Comparison of ENCODE assay signal across 14 cellular contexts in genomic region chr3:12991481-12991837, GRCh38.
DNase-seq lines count a peak whose midpoint lies in the region; ATAC-seq and TF ChIP-seq lines count a peak whose summit lies in the region.
"Had no signal": no experiment of that assay in that cellular context is flagged by ENCODE, and none has a peak within 500 bp of the region (broad histone marks: within the 10 kb centered on the region; RNA-seq: fewer than 3 reads in every experiment).

No MANE protein-coding gene starts in this region.

- H3K4me3 ChIP-seq in hepatocyte: no peak overlapping the region
- H3K4me3 ChIP-seq in psoas muscle: no peak overlapping the region
- H3K4me3 ChIP-seq in tibial artery: no peak overlapping the region
- H3K4me3 ChIP-seq in spleen: no peak overlapping the region
- H3K4me3 ChIP-seq: mucosa of descending colon had no signal

- H3K9me3 Mint-ChIP-seq in activated T-helper 1 cell treated with anti-CD3 and anti-CD28 coated beads, Interleukin-12 subunit alpha, Interleukin-12 subunit beta, Interleukin-2, Interleukin-4 antibody, amounts not matched to agents 30 ng/mL and 10 ng/mL and 1 ng/mL, durations not matched to agents 14 hours and 24 hours and 36 hours: no peaks in the 10 kb centered on the region
- H3K9me3 Mint-ChIP-seq: activated CD4-positive, alpha-beta T cell treated with anti-CD3 and anti-CD28 coated beads, Interleukin-2, amount 10 ng/mL, durations not matched to agents 24 days and 14 days; activated naive CD4-positive, alpha-beta T cell treated with anti-CD3 and anti-CD28 coated beads for 36 hours had no signal

- peak; percentile 59 for DNase-seq in G401 (ENCODE audit: low spot score)
- DNase-seq in activated T-helper 1 cell treated with anti-CD3 and anti-CD28 coated beads, Interleukin-12 subunit alpha, Interleukin-12 subunit beta, Interleukin-2, Interleukin-4 antibody, amounts not matched to agents 30 ng/mL and 10 ng/mL and 1 ng/mL, durations not matched to agents 14 hours and 24 hours and 36 hours (ENCODE audit: low spot score): no peak
- no peak for DNase-seq in hepatocyte (ENCODE audit: low spot score)
- DNase-seq in psoas muscle: no peak
- DNase-seq in tibial artery: no peak
- no peak for DNase-seq in spleen
- DNase-seq in mesenteric fat pad (ENCODE audit: low spot score): no peak
- DNase-seq: activated CD4-positive, alpha-beta T cell treated with anti-CD3 and anti-CD28 coated beads, Interleukin-2, amount 10 ng/mL, durations not matched to agents 24 days and 14 days; activated naive CD4-positive, alpha-beta T cell treated with anti-CD3 and anti-CD28 coated beads for 36 hours; dermis blood vessel endothelial cell; hippocampal formation; mucosa of descending colon; NCI-H1436 treated with DMSO at 0.1 percent for 48 hours; NCI-H345 had no signal

- intact Hi-C loops in activated T-helper 1 cell treated with anti-CD3 and anti-CD28 coated beads, Interleukin-12 subunit alpha, Interleukin-12 subunit beta, Interleukin-2, Interleukin-4 antibody, amounts not matched to agents 30 ng/mL and 10 ng/mL and 1 ng/mL, durations not matched to agents 14 hours and 24 hours and 36 hours (cut with micrococcal nuclease): no loop called here
- intact Hi-C loops in psoas muscle (cut with DNase I) (no loop called here), tibial artery (cut with DNase I; ENCODE audit: low total_unique reads) (loop anchor here (5.0 kb wide), 1 partner anchor 124 kb away; no protein-coding TSS in a partner anchor), spleen (cut with DNase I; ENCODE audit: low total_unique reads) (no loop called here)

- H3K27me3 ChIP-seq in hepatocyte: no peaks in the 10 kb centered on the region
- no peaks in the 10 kb centered on the region for H3K27me3 ChIP-seq in psoas muscle (ENCODE audit: insufficient read depth in 3 of 3, low read length in 2 of 3)
- no peaks in the 10 kb centered on the region for H3K27me3 ChIP-seq in tibial artery
- H3K27me3 ChIP-seq in spleen (replicated peaks in 1 of 7): no peaks in the 10 kb centered on the region

- peak overlapping the region; percentile 99 for H3K4me2 ChIP-seq in hepatocyte

- H3K36me3 ChIP-seq in hepatocyte (replicated peaks; ENCODE audit: insufficient read depth, low read depth) (no peaks in the 10 kb centered on the region), psoas muscle (ENCODE audit: insufficient read depth in 1 of 2, low read depth in 1 of 2) (no peaks in the 10 kb centered on the region), tibial artery (no peaks in the 10 kb centered on the region), spleen (peaks cover 0 to 28% (median 4%) of the 10 kb centered on the region in 6 donors)

- H4K20me1 ChIP-seq in hepatocyte (ENCODE audit: insufficient read depth, poor library complexity, severe bottlenecking): no peaks in the 10 kb centered on the region

- TF ChIP-seq CTCF in hepatocyte (IDR thresholded peaks at IDR 0.05; ENCODE audit: poor library complexity) (no peak), psoas muscle (IDR thresholded peaks at IDR 0.05) (no peak), tibial artery (IDR thresholded peaks at IDR 0.05) (no peak), spleen (IDR thresholded peaks at IDR 0.05 in 8 of 11, conservative IDR thresholded peaks at IDR 0.05 in 3 of 11) (no peak)

- H2AFZ ChIP-seq in hepatocyte: no peak overlapping the region

- peaks cover 12% of the 10 kb centered on the region for H3K36me3 Mint-ChIP-seq in activated T-helper 1 cell treated with anti-CD3 and anti-CD28 coated beads, Interleukin-12 subunit alpha, Interleukin-12 subunit beta, Interleukin-2, Interleukin-4 antibody, amounts not matched to agents 30 ng/mL and 10 ng/mL and 1 ng/mL, durations not matched to agents 14 hours and 24 hours and 36 hours (ENCODE audit: low read depth)

- H3K4me1 ChIP-seq in hepatocyte (ENCODE audit: insufficient read depth) (peaks cover 15% of the 10 kb centered on the region), psoas muscle (peaks cover 27% of the 10 kb centered on the region), tibial artery (peaks cover 0 to 28% (median 12%) of the 10 kb centered on the region in 4 donors), spleen (peaks cover 18 to 96% (median 75%) of the 10 kb centered on the region in 6 donors)

- H3K27me3 Mint-ChIP-seq in activated T-helper 1 cell treated with anti-CD3 and anti-CD28 coated beads, Interleukin-12 subunit alpha, Interleukin-12 subunit beta, Interleukin-2, Interleukin-4 antibody, amounts not matched to agents 30 ng/mL and 10 ng/mL and 1 ng/mL, durations not matched to agents 14 hours and 24 hours and 36 hours (ENCODE audit: insufficient read depth): peaks cover 2% of the 10 kb centered on the region
- H3K27me3 Mint-ChIP-seq: activated CD4-positive, alpha-beta T cell treated with anti-CD3 and anti-CD28 coated beads, Interleukin-2, amount 10 ng/mL, durations not matched to agents 24 days and 14 days had no signal

- ATAC-seq in psoas muscle: no peak
- ATAC-seq: mucosa of descending colon had no signal

- no peaks in the 10 kb centered on the region for H3K9me2 ChIP-seq in hepatocyte (replicated peaks; ENCODE audit: insufficient read depth)

- H3K9me3 ChIP-seq in hepatocyte (ENCODE audit: low read depth): no peaks in the 10 kb centered on the region
- no peaks in the 10 kb centered on the region for H3K9me3 ChIP-seq in psoas muscle
- H3K9me3 ChIP-seq in tibial artery: no peaks in the 10 kb centered on the region
- H3K9me3 ChIP-seq in spleen: no peaks in the 10 kb centered on the region
- H3K9me3 ChIP-seq: mucosa of descending colon had no signal

- TF ChIP-seq POLR2A in spleen (IDR thresholded peaks at IDR 0.05): no peak

- H3K27ac Mint-ChIP-seq in activated T-helper 1 cell treated with anti-CD3 and anti-CD28 coated beads, Interleukin-12 subunit alpha, Interleukin-12 subunit beta, Interleukin-2, Interleukin-4 antibody, amounts not matched to agents 30 ng/mL and 10 ng/mL and 1 ng/mL, durations not matched to agents 14 hours and 24 hours and 36 hours: no peak overlapping the region
- H3K27ac Mint-ChIP-seq: activated CD4-positive, alpha-beta T cell treated with anti-CD3 and anti-CD28 coated beads, Interleukin-2, amount 10 ng/mL, durations not matched to agents 24 days and 14 days; activated naive CD4-positive, alpha-beta T cell treated with anti-CD3 and anti-CD28 coated beads for 36 hours had no signal

- H3K27ac ChIP-seq in hepatocyte: peak overlapping the region; percentile 80
- peak overlapping the region; percentile 49 for H3K27ac ChIP-seq in psoas muscle
- H3K27ac ChIP-seq in tibial artery: peak overlapping the region in 1 of 2 donors; percentile 18
- peak overlapping the region in 1 of 8 donors; percentile 94 for H3K27ac ChIP-seq in spleen

- in situ Hi-C loops in G401 (cut with HindIII; ENCODE audit: low sequenced_read_pairs): no loop called here

- H3K4me1 Mint-ChIP-seq in activated T-helper 1 cell treated with anti-CD3 and anti-CD28 coated beads, Interleukin-12 subunit alpha, Interleukin-12 subunit beta, Interleukin-2, Interleukin-4 antibody, amounts not matched to agents 30 ng/mL and 10 ng/mL and 1 ng/mL, durations not matched to agents 14 hours and 24 hours and 36 hours (ENCODE audit: low read depth): peaks cover 13% of the 10 kb centered on the region

- peak overlapping the region; percentile 26 for H3K4me3 Mint-ChIP-seq in activated T-helper 1 cell treated with anti-CD3 and anti-CD28 coated beads, Interleukin-12 subunit alpha, Interleukin-12 subunit beta, Interleukin-2, Interleukin-4 antibody, amounts not matched to agents 30 ng/mL and 10 ng/mL and 1 ng/mL, durations not matched to agents 14 hours and 24 hours and 36 hours
- H3K4me3 Mint-ChIP-seq: activated CD4-positive, alpha-beta T cell treated with anti-CD3 and anti-CD28 coated beads, Interleukin-2, amount 10 ng/mL, durations not matched to agents 24 days and 14 days; activated naive CD4-positive, alpha-beta T cell treated with anti-CD3 and anti-CD28 coated beads for 36 hours had no signal

- 84% methylated on average over 2 of the region's 2 CpGs for WGBS in hepatocyte (ENCODE audit: low lambda C conversion rate, missing lambda C conversion rate)
- 75 to 80% (median 78%) methylated on average over 2 of the region's 2 CpGs for WGBS in psoas muscle, 3 donors
- WGBS in spleen, 5 donors: 84 to 94% (median 89%) methylated on average over 2 of the region's 2 CpGs

- H3K79me2 ChIP-seq in hepatocyte: peaks cover 7% of the 10 kb centered on the region
